In the genomic region with DNA sequence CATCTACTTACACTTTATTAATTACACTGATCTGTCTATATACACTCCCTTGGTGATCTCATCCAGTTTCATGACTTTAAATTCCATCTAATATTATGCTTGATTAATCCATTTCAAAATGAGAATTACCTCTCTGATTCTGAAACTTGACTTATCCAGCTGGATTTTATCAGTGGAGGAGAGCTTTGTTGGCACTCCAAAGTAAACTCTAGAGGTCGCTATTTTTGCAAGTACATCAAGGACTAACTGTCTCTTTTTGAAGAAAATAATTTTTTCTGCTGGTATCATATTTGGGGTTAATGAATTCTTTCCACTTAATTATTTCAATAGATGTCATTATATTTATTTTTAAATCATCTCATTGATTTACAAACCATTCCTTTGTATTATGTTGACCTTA, we compare ENCODE assay signal across 16 cellular contexts.
DNase-seq lines count a peak whose midpoint lies in the region; ATAC-seq and TF ChIP-seq lines count a peak whose summit lies in the region.
"Had no signal": no experiment of that assay in that cellular context is flagged by ENCODE, and none has a peak within 500 bp of the region (broad histone marks: within the 10 kb centered on the region; RNA-seq: fewer than 3 reads in every experiment).

No MANE protein-coding gene starts in this region.

- no peaks in the 10 kb centered on the region for H3K79me2 ChIP-seq in OCI-LY7 (ENCODE audit: insufficient read depth, low read depth, low read length)
- H3K79me2 ChIP-seq in fibroblast of lung (ENCODE audit: control insufficient read depth, insufficient read depth, low read length), result no peaks in the 10 kb centered on the region
- H3K79me2 ChIP-seq: parathyroid adenoma had no signal

- H4K20me1 ChIP-seq in OCI-LY7 (ENCODE audit: insufficient read depth, low read length), result no peaks in the 10 kb centered on the region
- no peaks in the 10 kb centered on the region for H4K20me1 ChIP-seq in fibroblast of lung (ENCODE audit: control insufficient read depth, extremely low read depth, insufficient read depth, low read length)
- H4K20me1 ChIP-seq: BLaER1 treated with 17β-estradiol and CSF1 and Interleukin-3, amounts not matched to agents 10 nM and 100 nM had no signal

- DNase-seq in MCF 10A (ENCODE audit: unreplicated experiment), result peak; percentile 28
- DNase-seq in breast epithelium (ENCODE audit: low spot score in 2 of 2), result no peak
- peak; percentile 34 for DNase-seq in OCI-LY7 (ENCODE audit: low spot score)
- peak in 1 of 2 donors; percentile 33 for DNase-seq in fibroblast of lung (ENCODE audit: low read depth in 2 of 2)
- no peak for DNase-seq in neuronal stem cell (ENCODE audit: low spot score)
- no peak for DNase-seq in GDM1 (lab: John Stamatoyannopoulos, UW)
- no peak for DNase-seq in activated T-cell treated with anti-CD3 and anti-CD28 coated beads, Interleukin-2, amount 50 U/mL, for 4 hours
- DNase-seq in cardiac septum (ENCODE audit: low spot score), result no peak
- DNase-seq: activated CD4-positive, alpha-beta T cell treated with anti-CD3 and anti-CD28 coated beads for 48 hours; activated naive CD4-positive, alpha-beta T cell treated with anti-CD3 and anti-CD28 coated beads for 36 hours; effector memory CD8-positive, alpha-beta T cell; kidney glomerular epithelial cell; NCI-H1092 had no signal

- no peaks in the 10 kb centered on the region for H3K9me3 Mint-ChIP-seq in MCF 10A (ENCODE audit: unreplicated experiment)
- no peaks in the 10 kb centered on the region for H3K9me3 Mint-ChIP-seq in activated T-cell treated with anti-CD3 and anti-CD28 coated beads, Interleukin-2, amount 50 U/mL, for 4 hours
- H3K9me3 Mint-ChIP-seq: activated naive CD4-positive, alpha-beta T cell treated with anti-CD3 and anti-CD28 coated beads for 36 hours; effector memory CD8-positive, alpha-beta T cell had no signal

- H3K9me3 ChIP-seq in breast epithelium, result no peaks in the 10 kb centered on the region
- no peaks in the 10 kb centered on the region for H3K9me3 ChIP-seq in OCI-LY7 (ENCODE audit: low read length)
- no peaks in the 10 kb centered on the region for H3K9me3 ChIP-seq in fibroblast of lung (ENCODE audit: control insufficient read depth, insufficient read depth, low read depth, low read length)
- no peaks in the 10 kb centered on the region for H3K9me3 ChIP-seq in neuronal stem cell (replicated peaks in 1 of 2; ENCODE audit: control insufficient read depth in 2 of 2, insufficient read depth in 1 of 2, low read depth in 1 of 2, low read length in 2 of 2)
- H3K9me3 ChIP-seq: BLaER1 treated with 17β-estradiol and CSF1 and Interleukin-3, amounts not matched to agents 10 nM and 100 nM; vagina had no signal

- H2BK12ac ChIP-seq in neuronal stem cell (ENCODE audit: low read length), result no peak overlapping the region

- no peak for TF ChIP-seq POLR2A in breast epithelium (IDR thresholded peaks at IDR 0.05)

- H4K8ac ChIP-seq in neuronal stem cell (ENCODE audit: low read depth, low read length), result no peak overlapping the region

- H3K4me3 ChIP-seq in breast epithelium, result no peak overlapping the region
- no peak overlapping the region for H3K4me3 ChIP-seq in OCI-LY7 (ENCODE audit: low read depth, low read length, poor library complexity, severe bottlenecking)
- H3K4me3 ChIP-seq in fibroblast of lung (replicated peaks in 1 of 4; ENCODE audit: control extremely low read depth in 1 of 4, insufficient read depth in 1 of 4, low read depth in 3 of 4, low read length in 4 of 4), result no peak overlapping the region
- no peak overlapping the region for H3K4me3 ChIP-seq in neuronal stem cell (ENCODE audit: low read length in 2 of 2)
- H3K4me3 ChIP-seq: BLaER1 treated with 17β-estradiol and CSF1 and Interleukin-3, amounts not matched to agents 10 nM and 100 nM; vagina had no signal

- H3K18ac ChIP-seq in neuronal stem cell (ENCODE audit: low read length), result no peak overlapping the region

- TF ChIP-seq CTCF in MCF 10A (IDR thresholded peaks at IDR 0.05; ENCODE audit: unreplicated experiment) (peak; percentile 18), breast epithelium (IDR thresholded peaks at IDR 0.05) (no peak), OCI-LY7 (conservative IDR thresholded peaks at IDR 0.05; ENCODE audit: low read length) (peak; percentile 82), fibroblast of lung (conservative IDR thresholded peaks at IDR 0.05 in 1 of 2, IDR thresholded peaks at IDR 0.05 in 1 of 2; ENCODE audit: low read depth in 1 of 2, low read length in 2 of 2) (peak; percentile 8 to 50)

- POLR2A ChIA-PET in MCF 10A (lab: Yijun Ruan, JAX), result interaction anchor here (0.7 kb wide), 1 partner anchor 131 kb away, joined by 3 read pairs; no protein-coding TSS in a partner anchor
- POLR2A ChIA-PET in OCI-LY7 (lab: Charles Lee), result interaction anchor here (0.6 to 1.1 kb wide), 3 partner anchors 11 to 804 kb away, joined by 3 to 5 read pairs (median 3); no protein-coding TSS in a partner anchor

- H3K4me2 ChIP-seq in OCI-LY7 (ENCODE audit: low read length) (no peak overlapping the region), fibroblast of lung (ENCODE audit: extremely low read depth, insufficient read depth, low read length) (no peak overlapping the region), neuronal stem cell (ENCODE audit: insufficient read depth, low read length, poor library complexity, severe bottlenecking) (no peak overlapping the region)
- H3K4me2 ChIP-seq: BLaER1 treated with 17β-estradiol and CSF1 and Interleukin-3, amounts not matched to agents 10 nM and 100 nM had no signal

- no peak overlapping the region for H2BK5ac ChIP-seq in neuronal stem cell (ENCODE audit: low read length)

- H3K4me1 Mint-ChIP-seq in MCF 10A (ENCODE audit: insufficient read depth, unreplicated experiment), result no peaks in the 10 kb centered on the region
- no peaks in the 10 kb centered on the region for H3K4me1 Mint-ChIP-seq in activated T-cell treated with anti-CD3 and anti-CD28 coated beads, Interleukin-2, amount 50 U/mL, for 4 hours (ENCODE audit: low read depth)

- BruUV-seq in MCF 10A (replicated peaks; lab: Mats Ljungman, UMichigan) (no TSS peak), OCI-LY7 (replicated peaks; lab: Mats Ljungman, UMichigan) (no TSS peak)

- H3K27ac Mint-ChIP-seq in MCF 10A (ENCODE audit: low read depth, unreplicated experiment), result no peak overlapping the region
- H3K27ac Mint-ChIP-seq: activated naive CD4-positive, alpha-beta T cell treated with anti-CD3 and anti-CD28 coated beads for 36 hours; effector memory CD8-positive, alpha-beta T cell had no signal

- no peaks in the 10 kb centered on the region for H3K79me1 ChIP-seq in neuronal stem cell (ENCODE audit: low read depth, low read length)

- H2AFZ ChIP-seq in OCI-LY7 (ENCODE audit: low read length) (no peak overlapping the region), fibroblast of lung (ENCODE audit: low read length) (no peak overlapping the region), neuronal stem cell (ENCODE audit: low read length) (no peak overlapping the region)
- H2AFZ ChIP-seq: parathyroid adenoma had no signal

- no peak for ATAC-seq in activated T-cell treated with anti-CD3 and anti-CD28 coated beads, Interleukin-2, amount 50 U/mL, for 4 hours
- ATAC-seq: effector memory CD8-positive, alpha-beta T cell had no signal

- CTCF ChIA-PET in MCF 10A (lab: Yijun Ruan, JAX) (interaction anchor here (0.6 to 3.6 kb wide), 13 partner anchors 36 to 1040 kb away, joined by 3 to 41 read pairs (median 3); no protein-coding TSS in a partner anchor), OCI-LY7 (lab: Charles Lee; ENCODE audit: unreplicated experiment) (no interaction called here)

- no peak overlapping the region for H3K23ac ChIP-seq in neuronal stem cell (ENCODE audit: low read depth, low read length, poor library complexity)

- H3K9ac ChIP-seq in fibroblast of lung (ENCODE audit: insufficient read depth, low read length), result no peak overlapping the region
- no peak overlapping the region for H3K9ac ChIP-seq in neuronal stem cell (ENCODE audit: low read depth, low read length, poor library complexity)
- H3K9ac ChIP-seq: BLaER1 treated with 17β-estradiol and CSF1 and Interleukin-3, amounts not matched to agents 10 nM and 100 nM; parathyroid adenoma had no signal

- H3K4me1 ChIP-seq in breast epithelium (no peaks in the 10 kb centered on the region), OCI-LY7 (ENCODE audit: insufficient read depth, low read length, poor library complexity, severe bottlenecking) (no peaks in the 10 kb centered on the region), fibroblast of lung (ENCODE audit: control insufficient read depth, extremely low read depth, insufficient read depth, low read length) (no peaks in the 10 kb centered on the region), neuronal stem cell (ENCODE audit: control insufficient read depth in 2 of 2, insufficient read depth in 1 of 2, low read depth in 1 of 2, low read length in 2 of 2) (no peaks in the 10 kb centered on the region)
- H3K4me1 ChIP-seq: BLaER1 treated with 17β-estradiol and CSF1 and Interleukin-3, amounts not matched to agents 10 nM and 100 nM; parathyroid adenoma; vagina had no signal

- no peak overlapping the region for H3K4me3 Mint-ChIP-seq in MCF 10A (ENCODE audit: unreplicated experiment)
- no peak overlapping the region for H3K4me3 Mint-ChIP-seq in activated T-cell treated with anti-CD3 and anti-CD28 coated beads, Interleukin-2, amount 50 U/mL, for 4 hours
- H3K4me3 Mint-ChIP-seq: activated naive CD4-positive, alpha-beta T cell treated with anti-CD3 and anti-CD28 coated beads for 36 hours; effector memory CD8-positive, alpha-beta T cell had no signal

- no peak overlapping the region for H3K4ac ChIP-seq in neuronal stem cell (ENCODE audit: low read length)

- H3K27ac ChIP-seq in breast epithelium (no peak overlapping the region), OCI-LY7 (ENCODE audit: low read depth, low read length, poor library complexity, severe bottlenecking) (no peak overlapping the region), fibroblast of lung (ENCODE audit: insufficient read depth, low read length) (no peak overlapping the region), neuronal stem cell (replicated peaks; ENCODE audit: low read length) (no peak overlapping the region)
- H3K27ac ChIP-seq: BLaER1 treated with 17β-estradiol and CSF1 and Interleukin-3, amounts not matched to agents 10 nM and 100 nM; parathyroid adenoma; vagina had no signal

- intact Hi-C loops in MCF 10A (cut with micrococcal nuclease) (loop anchor here (5.0 to 10.0 kb wide), 2 partner anchors 397 to 845 kb away; no protein-coding TSS in a partner anchor), breast epithelium (cut with DNase I; ENCODE audit: low total_unique reads) (no loop called here), OCI-LY7 (cut with micrococcal nuclease; ENCODE audit: unreplicated experiment) (loop anchor here (2.0 to 5.0 kb wide), 3 partner anchors 237 to 648 kb away; no protein-coding TSS in a partner anchor), cardiac septum (cut with DNase I) (no loop called here)

- H2BK15ac ChIP-seq in neuronal stem cell (ENCODE audit: low read length), result no peak overlapping the region

- WGBS in neuronal stem cell (ENCODE audit: extremely low coverage in 2 of 2, insufficient read length in 2 of 2, insufficient replicate concordance in 1 of 2), 2 donors, result no CpG with 5 or more reads among the region's 1 CpG

- no peaks in the 10 kb centered on the region for H3K36me3 ChIP-seq in breast epithelium
- no peaks in the 10 kb centered on the region for H3K36me3 ChIP-seq in OCI-LY7 (ENCODE audit: insufficient read depth, low read length)
- no peaks in the 10 kb centered on the region for H3K36me3 ChIP-seq in fibroblast of lung (ENCODE audit: control insufficient read depth, insufficient read depth, low read length)
- H3K36me3 ChIP-seq in neuronal stem cell (replicated peaks in 1 of 2; ENCODE audit: control insufficient read depth in 2 of 2, insufficient read depth in 2 of 2, low read length in 2 of 2), result no peaks in the 10 kb centered on the region
- H3K36me3 ChIP-seq: BLaER1 treated with 17β-estradiol and CSF1 and Interleukin-3, amounts not matched to agents 10 nM and 100 nM; vagina had no signal

- no peaks in the 10 kb centered on the region for H3K36me3 Mint-ChIP-seq in MCF 10A (ENCODE audit: insufficient read depth, unreplicated experiment)
- no peaks in the 10 kb centered on the region for H3K36me3 Mint-ChIP-seq in activated T-cell treated with anti-CD3 and anti-CD28 coated beads, Interleukin-2, amount 50 U/mL, for 4 hours (ENCODE audit: insufficient read depth)

- H3K27me3 Mint-ChIP-seq in MCF 10A (ENCODE audit: insufficient read depth, unreplicated experiment), result no peaks in the 10 kb centered on the region
- peaks cover 1% of the 10 kb centered on the region for H3K27me3 Mint-ChIP-seq in activated T-cell treated with anti-CD3 and anti-CD28 coated beads, Interleukin-2, amount 50 U/mL, for 4 hours (ENCODE audit: low read depth)
- H3K27me3 Mint-ChIP-seq: effector memory CD8-positive, alpha-beta T cell had no signal

- H3K14ac ChIP-seq in neuronal stem cell (ENCODE audit: low read length), result no peak overlapping the region

- no peak overlapping the region for H2AK5ac ChIP-seq in neuronal stem cell (ENCODE audit: low read depth, low read length)

- no peak overlapping the region for H4K91ac ChIP-seq in neuronal stem cell (ENCODE audit: low read depth, low read length, poor library complexity)

- H2BK120ac ChIP-seq in neuronal stem cell (ENCODE audit: low read depth, low read length), result no peak overlapping the region

- H3K9me2 ChIP-seq in OCI-LY7 (ENCODE audit: insufficient read depth, low read length), result no peaks in the 10 kb centered on the region

- H3K27me3 ChIP-seq in breast epithelium (no peaks in the 10 kb centered on the region), fibroblast of lung (ENCODE audit: control insufficient read depth, insufficient read depth, low read length) (no peaks in the 10 kb centered on the region), neuronal stem cell (ENCODE audit: control insufficient read depth in 3 of 3, insufficient read depth in 3 of 3, low read depth in 1 of 3, low read length in 3 of 3) (no peaks in the 10 kb centered on the region)
- H3K27me3 ChIP-seq: BLaER1 treated with 17β-estradiol and CSF1 and Interleukin-3, amounts not matched to agents 10 nM and 100 nM; vagina had no signal

Comparison
In these comparisons a context has a peak if more than half of its experiments do, and no peak if none do; other contexts are left out.
1. DNase-seq: peak in MCF 10A (single experiment) and OCI-LY7 (single experiment); none in breast epithelium (0 of 2), neuronal stem cell (single experiment), GDM1 (single experiment), activated T-cell treated with anti-CD3 and anti-CD28 coated beads, Interleukin-2, amount 50 U/mL, for 4 hours (single experiment) and cardiac septum (single experiment).
2. CTCF ChIP-seq: peak in MCF 10A (single experiment), OCI-LY7 (single experiment) and fibroblast of lung (2 of 2); none in breast epithelium (0 of 3).
3. intact Hi-C loops: an anchor here in MCF 10A (5.0 to 10.0 kb wide) and OCI-LY7 (2.0 to 5.0 kb wide); none called in breast epithelium and cardiac septum.